1 cellular context compared by ENCODE assay signal in the genomic region with DNA sequence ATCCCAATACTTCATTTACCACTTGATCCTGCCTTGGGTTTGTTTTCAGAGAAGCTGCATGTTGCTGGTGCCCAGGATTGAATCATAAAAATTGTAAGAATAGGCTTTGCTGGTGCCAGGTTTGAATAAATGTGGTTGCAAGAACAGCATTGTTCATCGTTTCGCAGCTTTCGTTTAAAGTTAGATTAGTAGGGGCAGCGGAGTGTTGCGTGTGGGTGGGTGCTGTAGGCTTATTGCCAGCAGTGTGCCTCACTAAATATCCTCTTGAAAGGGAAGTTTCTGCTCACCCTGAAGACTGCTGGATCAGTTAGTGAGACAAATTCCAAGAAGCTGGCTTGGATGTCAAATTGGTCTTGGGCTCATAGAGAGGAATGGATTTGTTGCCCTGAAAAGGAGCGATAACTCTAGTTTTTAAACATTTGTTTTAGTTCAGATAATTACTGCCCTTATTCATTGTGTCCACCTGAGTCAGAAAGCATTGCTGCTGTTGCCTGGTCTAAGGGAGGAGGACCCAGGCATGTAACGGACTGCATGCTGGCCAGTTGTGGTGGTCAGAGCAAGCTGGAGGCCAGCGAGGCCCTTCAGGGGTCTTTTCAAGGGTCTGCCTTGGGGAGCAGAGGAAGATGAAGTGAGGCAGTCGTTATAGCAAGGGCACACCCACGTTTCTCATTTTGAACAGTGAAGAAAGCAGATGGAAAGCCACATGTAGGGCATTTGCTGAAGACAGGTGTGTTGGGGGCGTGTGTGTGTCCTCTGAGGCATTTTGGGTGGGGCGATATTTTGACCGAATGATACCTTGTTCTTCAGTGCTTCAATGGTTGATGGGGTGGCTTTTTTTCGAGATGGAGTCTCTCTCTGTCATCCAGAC.
TF ChIP-seq lines count a peak whose summit lies in the region.

No MANE protein-coding gene starts in this region.

TF ChIP-seq in HepG2, 621 proteins besides CTCF, POLR2A, EP300 and RAD21:
- TF ChIP-seq, protein P1, sequence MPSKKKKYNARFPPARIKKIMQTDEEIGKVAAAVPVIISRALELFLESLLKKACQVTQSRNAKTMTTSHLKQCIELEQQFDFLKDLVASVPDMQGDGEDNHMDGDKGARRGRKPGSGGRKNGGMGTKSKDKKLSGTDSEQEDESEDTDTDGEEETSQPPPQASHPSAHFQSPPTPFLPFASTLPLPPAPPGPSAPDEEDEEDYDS (CRISPR knock-in tag; IDR thresholded peaks at IDR 0.05): no peak
- peak; percentile 34; the same call in 1 of the 2 replicates for TF ChIP-seq POLR2AphosphoS2 (IDR thresholded peaks at IDR 0.05; ENCODE audit: low read depth, low read length)
